Comparison of ENCODE assay signal across 38 cellular contexts in the genomic region with DNA sequence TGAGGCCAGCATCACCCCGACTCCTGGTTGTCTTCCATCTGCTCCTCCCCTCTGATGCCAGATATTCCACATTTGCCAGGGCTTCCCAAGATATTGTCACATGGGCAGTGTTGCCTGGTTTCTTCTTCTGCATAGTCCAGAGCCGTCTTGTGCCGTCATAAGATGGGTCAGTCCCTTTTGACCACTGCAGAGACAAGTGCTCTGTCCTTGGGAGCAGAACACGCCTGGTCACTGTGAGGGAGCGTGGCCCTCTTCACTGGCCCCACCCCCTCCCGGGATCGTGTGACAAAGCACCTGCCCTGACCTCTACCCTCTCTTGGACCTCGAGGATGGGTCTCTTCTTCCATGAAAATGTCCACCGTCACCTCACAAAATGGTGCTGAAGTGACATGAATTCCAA. TPM values are rescaled to one million over a fixed set of nuclear protein-coding genes. Genes with fewer than 3 reads are reported as not detected.
"Had no signal": no experiment of that assay in that cellular context is flagged by ENCODE, and none has a peak within 500 bp of the region (broad histone marks: within the 10 kb centered on the region; RNA-seq: fewer than 3 reads in every experiment).

No MANE protein-coding gene starts in this region.

- H3K4me3 ChIP-seq: adrenal gland, body of pancreas, breast epithelium, cardiac muscle cell, coronary artery, dorsolateral prefrontal cortex had no signal

- FAIRE-seq: frontal cortex had no signal

- H3K9me3 Mint-ChIP-seq: activated B cell treated with CpG ODN at 0.5 μM for 24 hours; activated CD4-positive, alpha-beta memory T cell treated with anti-CD3 and anti-CD28 coated beads for 36 hours; activated naive CD4-positive, alpha-beta T cell treated with anti-CD3 and anti-CD28 coated beads for 36 hours; activated naive CD4-positive, alpha-beta T cell treated with anti-CD3 and anti-CD28 coated beads, Interleukin-2, amount 50 U/mL, for 24 hours; activated naive CD8-positive, alpha-beta T cell treated with anti-CD3 and anti-CD28 coated beads for 36 hours; activated naive CD8-positive, alpha-beta T cell treated with anti-CD3 and anti-CD28 coated beads, Interleukin-2, amount 50 U/mL, for 24 hours; activated T-helper 1 cell treated with anti-CD3 and anti-CD28 coated beads, Interleukin-12 subunit alpha, Interleukin-12 subunit beta, Interleukin-2, Interleukin-4 antibody, amounts not matched to agents 30 ng/mL and 10 ng/mL and 1 ng/mL, durations not matched to agents 14 hours and 24 hours and 36 hours; activated T-helper 2 cell treated with anti-CD3 and anti-CD28 coated beads, Interferon-gamma antibody, Interleukin-2, Interleukin-4, amounts not matched to agents 10 μg/mL and 5 μg/mL and 100 μg/mL, durations not matched to agents 14 hours and 24 hours and 36 hours; central memory CD8-positive, alpha-beta T cell; dendritic cell treated with granulocyte-macrophage colony-stimulating factor and Interleukin-4, amounts not matched to agents 40 ng/mL and 50 ng/mL, for 4 days; endodermal cell; T-helper 2 cell treated with Interferon-gamma antibody and Interleukin-4, amounts not matched to agents 5 μg/mL and 100 μg/mL, for 36 hours had no signal

- ATAC-seq: activated CD4-positive, CD25-positive, alpha-beta regulatory T cell treated with anti-CD3 and anti-CD28 coated beads, Interleukin-2, amount 50 U/mL, for 24 hours; activated CD8-positive, alpha-beta memory T cell treated with anti-CD3 and anti-CD28 coated beads, Interleukin-2, amount 10 ng/mL, durations not matched to agents 7 days and 5 days; activated CD8-positive, alpha-beta T cell treated with anti-CD3 and anti-CD28 coated beads, Interleukin-2, amount 10 ng/mL, durations not matched to agents 7 days and 5 days; activated naive CD8-positive, alpha-beta T cell treated with anti-CD3 and anti-CD28 coated beads, Interleukin-2, amount 50 U/mL, for 24 hours; body of pancreas; esophagus mucosa; T-helper 17 cell had no signal

- H3K27ac ChIP-seq: adrenal gland, body of pancreas, breast epithelium, cardiac muscle cell, coronary artery, WERI-Rb-1 had no signal

- H3K4me1 ChIP-seq: adrenal gland, breast epithelium had no signal

- H3K27me3 Mint-ChIP-seq: activated B cell treated with CpG ODN at 0.5 μM for 24 hours; dendritic cell treated with granulocyte-macrophage colony-stimulating factor and Interleukin-4, amounts not matched to agents 40 ng/mL and 50 ng/mL, for 4 days had no signal

- H3K36me3 Mint-ChIP-seq: activated CD4-positive, alpha-beta memory T cell treated with anti-CD3 and anti-CD28 coated beads for 36 hours; activated CD8-positive, alpha-beta memory T cell treated with anti-CD3 and anti-CD28 coated beads, Interleukin-2, amount 10 ng/mL, durations not matched to agents 7 days and 5 days; activated naive CD4-positive, alpha-beta T cell treated with anti-CD3 and anti-CD28 coated beads, Interleukin-2, amount 50 U/mL, for 24 hours; activated naive CD8-positive, alpha-beta T cell treated with anti-CD3 and anti-CD28 coated beads for 36 hours had no signal

- H3K27ac Mint-ChIP-seq: activated B cell treated with CpG ODN at 0.5 μM for 24 hours; activated CD4-positive, alpha-beta memory T cell treated with anti-CD3 and anti-CD28 coated beads for 36 hours; activated CD8-positive, alpha-beta memory T cell treated with anti-CD3 and anti-CD28 coated beads, Interleukin-2, amount 10 ng/mL, durations not matched to agents 7 days and 5 days; activated CD8-positive, alpha-beta T cell treated with anti-CD3 and anti-CD28 coated beads, Interleukin-2, amount 10 ng/mL, durations not matched to agents 7 days and 5 days; activated naive CD4-positive, alpha-beta T cell treated with anti-CD3 and anti-CD28 coated beads for 36 hours; activated naive CD4-positive, alpha-beta T cell treated with anti-CD3 and anti-CD28 coated beads, Interleukin-2, amount 50 U/mL, for 24 hours; activated naive CD8-positive, alpha-beta T cell treated with anti-CD3 and anti-CD28 coated beads for 36 hours; activated naive CD8-positive, alpha-beta T cell treated with anti-CD3 and anti-CD28 coated beads, Interleukin-2, amount 50 U/mL, for 24 hours; activated T-helper 1 cell treated with anti-CD3 and anti-CD28 coated beads, Interleukin-12 subunit alpha, Interleukin-12 subunit beta, Interleukin-2, Interleukin-4 antibody, amounts not matched to agents 30 ng/mL and 10 ng/mL and 1 ng/mL, durations not matched to agents 14 hours and 24 hours and 36 hours; activated T-helper 2 cell treated with anti-CD3 and anti-CD28 coated beads, Interferon-gamma antibody, Interleukin-2, Interleukin-4, amounts not matched to agents 10 μg/mL and 5 μg/mL and 100 μg/mL, durations not matched to agents 14 hours and 24 hours and 36 hours; dendritic cell treated with granulocyte-macrophage colony-stimulating factor and Interleukin-4, amounts not matched to agents 40 ng/mL and 50 ng/mL, for 4 days; endodermal cell; T-helper 17 cell; T-helper 2 cell treated with Interferon-gamma antibody and Interleukin-4, amounts not matched to agents 5 μg/mL and 100 μg/mL, for 36 hours had no signal

- DNase-seq: activated B cell treated with CpG ODN at 0.5 μM for 24 hours; activated CD4-positive, alpha-beta memory T cell treated with anti-CD3 and anti-CD28 coated beads for 36 hours; activated CD4-positive, alpha-beta T cell treated with anti-CD3 and anti-CD28 coated beads for 48 hours; activated CD8-positive, alpha-beta memory T cell treated with anti-CD3 and anti-CD28 coated beads, Interleukin-2, amount 10 ng/mL, durations not matched to agents 7 days and 5 days; activated CD8-positive, alpha-beta memory T cell treated with anti-CD3 and anti-CD28 coated beads, Interleukin-2, amount 50 U/mL, for 4 hours; activated CD8-positive, alpha-beta T cell treated with anti-CD3 and anti-CD28 coated beads, Interleukin-2, amount 10 ng/mL, durations not matched to agents 7 days and 5 days; activated effector memory CD4-positive, alpha-beta T cell treated with anti-CD3 and anti-CD28 coated beads, Interleukin-2, amount 50 U/mL, for 16 hours; activated naive CD4-positive, alpha-beta T cell treated with anti-CD3 and anti-CD28 coated beads for 36 hours; activated naive CD8-positive, alpha-beta T cell treated with anti-CD3 and anti-CD28 coated beads for 36 hours; activated naive CD8-positive, alpha-beta T cell treated with anti-CD3 and anti-CD28 coated beads, Interleukin-2, amount 50 U/mL, for 24 hours; activated T-cell treated with anti-CD3 and anti-CD28 coated beads, Interleukin-2, amount 50 U/mL, for 1 hour; activated T-cell treated with anti-CD3 and anti-CD28 coated beads, Interleukin-2, amount 50 U/mL, for 48 hours; adrenal gland; amygdala; aorta; body of pancreas; dorsolateral prefrontal cortex; effector memory CD4-positive, alpha-beta T cell; foreskin fibroblast; T-helper 1 cell; T-helper 17 cell; T1000; WERI-Rb-1 had no signal

- H3K4me3 Mint-ChIP-seq: activated B cell treated with CpG ODN at 0.5 μM for 24 hours; activated CD4-positive, alpha-beta memory T cell treated with anti-CD3 and anti-CD28 coated beads for 36 hours; activated CD8-positive, alpha-beta memory T cell treated with anti-CD3 and anti-CD28 coated beads, Interleukin-2, amount 10 ng/mL, durations not matched to agents 7 days and 5 days; activated CD8-positive, alpha-beta T cell treated with anti-CD3 and anti-CD28 coated beads, Interleukin-2, amount 10 ng/mL, durations not matched to agents 7 days and 5 days; activated naive CD4-positive, alpha-beta T cell treated with anti-CD3 and anti-CD28 coated beads for 36 hours; activated naive CD4-positive, alpha-beta T cell treated with anti-CD3 and anti-CD28 coated beads, Interleukin-2, amount 50 U/mL, for 24 hours; activated naive CD8-positive, alpha-beta T cell treated with anti-CD3 and anti-CD28 coated beads for 36 hours; activated naive CD8-positive, alpha-beta T cell treated with anti-CD3 and anti-CD28 coated beads, Interleukin-2, amount 50 U/mL, for 24 hours; activated T-helper 1 cell treated with anti-CD3 and anti-CD28 coated beads, Interleukin-12 subunit alpha, Interleukin-12 subunit beta, Interleukin-2, Interleukin-4 antibody, amounts not matched to agents 30 ng/mL and 10 ng/mL and 1 ng/mL, durations not matched to agents 14 hours and 24 hours and 36 hours; central memory CD8-positive, alpha-beta T cell; dendritic cell treated with granulocyte-macrophage colony-stimulating factor and Interleukin-4, amounts not matched to agents 40 ng/mL and 50 ng/mL, for 4 days; endodermal cell; T-helper 17 cell; T-helper 2 cell treated with Interferon-gamma antibody and Interleukin-4, amounts not matched to agents 5 μg/mL and 100 μg/mL, for 36 hours had no signal

- H3K9me3 ChIP-seq: adrenal gland, body of pancreas, breast epithelium had no signal

- H3K27me3 ChIP-seq: adrenal gland, body of pancreas, breast epithelium had no signal

- H3K4me1 Mint-ChIP-seq: central memory CD8-positive, alpha-beta T cell; endodermal cell; T-helper 17 cell had no signal

- H3K36me3 ChIP-seq: adrenal gland, breast epithelium, WERI-Rb-1 had no signal

RNA-seq across cellular contexts. Expression of a gene that starts 41.6 kb away (rescaled TPM):
- total RNA-seq: activated CD4-positive, alpha-beta memory T cell treated with anti-CD3 and anti-CD28 coated beads for 36 hours; activated CD8-positive, alpha-beta memory T cell treated with anti-CD3 and anti-CD28 coated beads for 36 hours; activated CD8-positive, alpha-beta T cell treated with anti-CD3 and anti-CD28 coated beads, Interleukin-2, amount 10 ng/mL, durations not matched to agents 7 days and 5 days; activated naive CD4-positive, alpha-beta T cell treated with anti-CD3 and anti-CD28 coated beads for 36 hours; activated naive CD8-positive, alpha-beta T cell treated with anti-CD3 and anti-CD28 coated beads for 36 hours; epithelial cell of proximal tubule; esophagus mucosa had no signal
